ENCODE assay signal across 1 cellular context in the genomic region with DNA sequence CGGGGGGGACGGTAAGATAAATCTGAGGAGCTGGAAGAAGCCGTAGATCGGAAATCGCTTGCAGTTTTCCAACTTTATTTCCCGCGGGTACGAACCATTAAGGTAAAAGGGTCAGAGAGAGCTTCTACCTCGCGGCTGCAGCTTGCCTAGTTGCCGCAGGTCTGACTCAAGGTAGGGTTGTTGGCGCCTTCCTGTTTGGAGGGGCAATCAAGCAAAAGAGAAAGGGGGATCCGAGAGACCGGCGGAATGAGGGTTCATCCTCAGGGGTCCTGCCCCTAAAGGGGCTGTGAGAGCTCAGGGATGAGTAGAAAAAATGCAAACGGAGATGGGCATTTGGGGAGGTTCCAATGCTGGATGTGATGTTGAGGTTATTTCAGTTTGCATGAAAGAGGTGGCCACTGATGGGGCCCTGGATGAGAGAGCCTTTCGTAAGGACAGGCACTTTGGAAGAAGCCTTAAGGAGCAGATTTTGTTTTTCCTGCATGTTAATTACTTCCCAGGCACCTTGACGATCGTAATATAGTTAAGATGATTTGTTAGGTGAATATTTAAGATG.
TF ChIP-seq lines count a peak whose summit lies in the region.

No MANE protein-coding gene starts in this region.

TF ChIP-seq in SK-N-SH treated with all-trans-retinoic acid at 6 μM for 48 hours, 23 proteins besides CTCF, POLR2A, EP300 and RAD21 (continued from another document):
- TF ChIP-seq CREB5 (CRISPR knock-in tag; IDR thresholded peaks at IDR 0.05; ENCODE audit: low read depth) (no peak), TOX (CRISPR knock-in tag; IDR thresholded peaks at IDR 0.05; ENCODE audit: borderline replicate concordance) (no peak), ZFP3 (CRISPR knock-in tag; IDR thresholded peaks at IDR 0.05) (no peak)
- TF ChIP-seq, protein P1, sequence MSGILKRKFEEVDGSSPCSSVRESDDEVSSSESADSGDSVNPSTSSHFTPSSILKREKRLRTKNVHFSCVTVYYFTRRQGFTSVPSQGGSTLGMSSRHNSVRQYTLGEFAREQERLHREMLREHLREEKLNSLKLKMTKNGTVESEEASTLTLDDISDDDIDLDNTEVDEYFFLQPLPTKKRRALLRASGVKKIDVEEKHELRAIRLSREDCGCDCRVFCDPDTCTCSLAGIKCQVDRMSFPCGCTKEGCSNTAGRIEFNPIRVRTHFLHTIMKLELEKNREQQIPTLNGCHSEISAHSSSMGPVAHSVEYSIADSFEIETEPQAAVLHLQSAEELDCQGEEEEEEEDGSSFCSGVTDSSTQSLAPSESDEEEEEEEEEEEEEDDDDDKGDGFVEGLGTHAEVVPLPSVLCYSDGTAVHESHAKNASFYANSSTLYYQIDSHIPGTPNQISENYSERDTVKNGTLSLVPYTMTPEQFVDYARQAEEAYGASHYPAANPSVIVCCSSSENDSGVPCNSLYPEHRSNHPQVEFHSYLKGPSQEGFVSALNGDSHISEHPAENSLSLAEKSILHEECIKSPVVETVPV (CRISPR knock-in tag; IDR thresholded peaks at IDR 0.05) = no peak
TF ChIP-seq in SK-N-SH treated with all-trans-retinoic acid at 6 μM for 48 hours: peak in this region for 0.
